Comparison of ENCODE assay signal across 1 cellular context in the genomic region with DNA sequence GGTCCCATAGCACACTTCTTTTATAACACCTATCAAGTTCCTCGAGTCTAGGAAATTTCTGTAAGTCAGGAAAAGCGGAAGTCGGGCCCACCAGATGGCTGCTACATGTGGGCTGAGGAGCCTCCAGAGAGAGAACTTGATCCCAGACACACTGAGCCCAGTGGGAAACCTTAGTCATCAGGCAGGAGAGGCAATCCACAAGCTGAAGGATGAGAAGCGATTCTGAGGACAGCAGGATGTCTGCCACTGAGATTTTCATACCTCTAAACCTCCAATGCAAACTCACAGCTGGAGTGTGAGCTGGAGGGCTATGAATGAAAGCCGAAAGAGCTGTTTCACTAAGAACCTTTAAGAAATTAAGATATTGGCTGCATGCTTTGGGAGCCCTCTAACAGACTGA.
TF ChIP-seq lines count a peak whose summit lies in the region.

No MANE protein-coding gene starts in this region.

TF ChIP-seq in K562, 482 proteins besides CTCF, POLR2A, EP300 and RAD21 (continued from another document):
- TF ChIP-seq, protein P1, sequence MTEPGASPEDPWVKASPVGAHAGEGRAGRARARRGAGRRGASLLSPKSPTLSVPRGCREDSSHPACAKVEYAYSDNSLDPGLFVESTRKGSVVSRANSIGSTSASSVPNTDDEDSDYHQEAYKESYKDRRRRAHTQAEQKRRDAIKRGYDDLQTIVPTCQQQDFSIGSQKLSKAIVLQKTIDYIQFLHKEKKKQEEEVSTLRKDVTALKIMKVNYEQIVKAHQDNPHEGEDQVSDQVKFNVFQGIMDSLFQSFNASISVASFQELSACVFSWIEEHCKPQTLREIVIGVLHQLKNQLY (CRISPR knock-in tag; conservative IDR thresholded peaks at IDR 0.05) = no peak
